Comparison of ENCODE assay signal across 8 cellular contexts in genomic region chr1:61588736-61589381, GRCh38.
DNase-seq lines count a peak whose midpoint lies in the region; ATAC-seq and TF ChIP-seq lines count a peak whose summit lies in the region.

No MANE protein-coding gene starts in this region.

- CTCF ChIA-PET in GM10248 (lab: Yijun Ruan, JAX) (interaction anchor here (0.7 to 3.9 kb wide), 29 partner anchors 9 to 1622 kb away, joined by 3 to 18 read pairs (median 5); no protein-coding TSS in a partner anchor), HEK293 (lab: Yijun Ruan, JAX) (interaction anchor here (0.5 to 3.0 kb wide), 41 partner anchors 9 to 893 kb away, joined by 3 to 14 read pairs (median 3); no protein-coding TSS in a partner anchor)
- CTCF ChIA-PET in activated naive CD4-positive, alpha-beta T cell treated with anti-CD3 and anti-CD28 coated beads, Interleukin-2, amount 10 ng/mL, durations not matched to agents 7 days and 5 days (lab: Charles Lee) = interaction anchor here (0.6 to 2.2 kb wide), 22 partner anchors 8 to 1308 kb away, joined by 3 to 12 read pairs (median 4); no protein-coding TSS in a partner anchor

- ATAC-seq in left ventricle myocardium superior = peak; percentile 84

- no peaks in the 10 kb centered on the region for H3K27me3 ChIP-seq in MG63
- H3K27me3 ChIP-seq in SJSA1 (replicated peaks) = no peaks in the 10 kb centered on the region

- H3K4me3 ChIP-seq in HEK293 (ENCODE audit: low read depth, low read length) (no peak overlapping the region), MG63 (no peak overlapping the region), SJSA1 (no peak overlapping the region)

- no peaks in the 10 kb centered on the region for H3K4me1 Mint-ChIP-seq in activated naive CD4-positive, alpha-beta T cell treated with anti-CD3 and anti-CD28 coated beads, Interleukin-2, amount 10 ng/mL, durations not matched to agents 7 days and 5 days

- peaks cover 11% of the 10 kb centered on the region for H3K27me3 Mint-ChIP-seq in activated naive CD4-positive, alpha-beta T cell treated with anti-CD3 and anti-CD28 coated beads, Interleukin-2, amount 10 ng/mL, durations not matched to agents 7 days and 5 days

- intact Hi-C loops in left ventricle myocardium superior (cut with micrococcal nuclease) = loop anchor here (10.0 kb wide), 1 partner anchor 534 kb away; no protein-coding TSS in a partner anchor

- H3K36me3 ChIP-seq in HEK293 (ENCODE audit: control insufficient read depth in 2 of 2, insufficient read depth in 1 of 2, low read length in 2 of 2) (no peaks in the 10 kb centered on the region), MG63 (no peaks in the 10 kb centered on the region), SJSA1 (no peaks in the 10 kb centered on the region)

- H3K4me3 Mint-ChIP-seq in activated naive CD4-positive, alpha-beta T cell treated with anti-CD3 and anti-CD28 coated beads, Interleukin-2, amount 10 ng/mL, durations not matched to agents 7 days and 5 days = no peak overlapping the region

- H3K9me3 Mint-ChIP-seq in activated naive CD4-positive, alpha-beta T cell treated with anti-CD3 and anti-CD28 coated beads, Interleukin-2, amount 10 ng/mL, durations not matched to agents 7 days and 5 days = no peaks in the 10 kb centered on the region

- H3K9me3 ChIP-seq in HEK293 (ENCODE audit: control insufficient read depth, insufficient read depth, low read depth, low read length) = no peaks in the 10 kb centered on the region
- H3K9me3 ChIP-seq in MG63 = no peaks in the 10 kb centered on the region
- no peaks in the 10 kb centered on the region for H3K9me3 ChIP-seq in SJSA1 (replicated peaks)

- no peaks in the 10 kb centered on the region for H3K36me3 Mint-ChIP-seq in activated naive CD4-positive, alpha-beta T cell treated with anti-CD3 and anti-CD28 coated beads, Interleukin-2, amount 10 ng/mL, durations not matched to agents 7 days and 5 days

- TF ChIP-seq CTCF in GM10248 (IDR thresholded peaks at IDR 0.05; ENCODE audit: control extremely low read depth, extremely low read depth, low read depth, missing control alignments) (peak; percentile 93), HEK293 (tag by site-specific recombination; IDR thresholded peaks at IDR 0.05) (peak; percentile 82)

- POLR2A ChIA-PET in GM10248 (lab: Yijun Ruan, JAX) (interaction anchor here (0.6 kb wide), 1 partner anchor 127 kb away, joined by 3 read pairs; no protein-coding TSS in a partner anchor), HEK293 (lab: Yijun Ruan, JAX) (no interaction called here)

- H3K27ac Mint-ChIP-seq in activated naive CD4-positive, alpha-beta T cell treated with anti-CD3 and anti-CD28 coated beads, Interleukin-2, amount 10 ng/mL, durations not matched to agents 7 days and 5 days = no peak overlapping the region

- DNase-seq in GM10248 (ENCODE audit: extremely low spot score) (peak; percentile 67), MG63 (peak; percentile 47), SJSA1 (ENCODE audit: low read depth in 1 of 2, low spot score in 2 of 2) (peak; percentile 36 to 57), left ventricle myocardium superior (peak; percentile 62), superior temporal gyrus (ENCODE audit: extremely low spot score) (no peak)
- DNase-seq in activated naive CD4-positive, alpha-beta T cell treated with anti-CD3 and anti-CD28 coated beads, Interleukin-2, amount 10 ng/mL, durations not matched to agents 7 days and 5 days = peak; percentile 73
- DNase-seq in stimulated activated CD4-positive, alpha-beta T cell treated with anti-CD3 and anti-CD28 coated beads, Interleukin-12 subunit alpha, Interleukin-12 subunit beta, amount 100 ng/mL, for 4 hours = peak; percentile 51

- H3K27ac ChIP-seq in HEK293 (ENCODE audit: extremely low read depth, low read depth, low read length) (no peak overlapping the region), SJSA1 (no peak overlapping the region)

- no peaks in the 10 kb centered on the region for H3K4me1 ChIP-seq in HEK293 (ENCODE audit: control insufficient read depth, insufficient read depth, low read length)
- H3K4me1 ChIP-seq in SJSA1 (replicated peaks) = no peaks in the 10 kb centered on the region

TF ChIP-seq in HEK293, 187 proteins besides CTCF, POLR2A, EP300 and RAD21 (continues in another document):
- TF ChIP-seq ZNF707 (tag by site-specific recombination; IDR thresholded peaks at IDR 0.05) (no peak), ZNF548 (tag by site-specific recombination; IDR thresholded peaks at IDR 0.05) (no peak), TCF7L2 (IDR thresholded peaks at IDR 0.05; ENCODE audit: borderline replicate concordance, low read depth, low read length) (no peak), ZNF10 (tag by site-specific recombination; IDR thresholded peaks at IDR 0.05) (peak; percentile 75), ZSCAN30 (tag by site-specific recombination; IDR thresholded peaks at IDR 0.05) (no peak), ZNF146 (tag by site-specific recombination; IDR thresholded peaks at IDR 0.05) (no peak), ZNF596 (tag by site-specific recombination; IDR thresholded peaks at IDR 0.05) (peak; percentile 96), ZNF157 (tag by site-specific recombination; IDR thresholded peaks at IDR 0.05) (no peak), ZNF18 (tag by site-specific recombination; IDR thresholded peaks at IDR 0.05) (no peak), REPIN1 (tag by site-specific recombination; IDR thresholded peaks at IDR 0.05; ENCODE audit: low read depth) (no peak), GLIS1 (tag by site-specific recombination; IDR thresholded peaks at IDR 0.05) (0 out of 2 replicates have a peak, but pooled peaks have one; percentile 9), PRDM10 (tag by site-specific recombination; IDR thresholded peaks at IDR 0.05) (peak; percentile 41; the same call in 1 of the 2 replicates), ZNF155 (tag by site-specific recombination; IDR thresholded peaks at IDR 0.05) (no peak), SCRT1 (tag by site-specific recombination; IDR thresholded peaks at IDR 0.05; ENCODE audit: borderline replicate concordance) (no peak), ZBTB21 (tag by site-specific recombination; IDR thresholded peaks at IDR 0.05) (no peak), ZIC2 (tag by site-specific recombination; IDR thresholded peaks at IDR 0.05) (no peak), ZNF654 (tag by site-specific recombination; IDR thresholded peaks at IDR 0.05; ENCODE audit: low read depth) (peak; percentile 87), PATZ1 (tag by site-specific recombination; IDR thresholded peaks at IDR 0.05) (0 out of 2 replicates have a peak, but pooled peaks have one; percentile 38), ZNF660 (tag by site-specific recombination; IDR thresholded peaks at IDR 0.05) (peak; percentile 81; the same call in 1 of the 2 replicates)
